Comparison of ENCODE assay signal across 7 cellular contexts in genomic region chr1:202571719-202572339, GRCh38.
DNase-seq lines count a peak whose midpoint lies in the region; ATAC-seq and TF ChIP-seq lines count a peak whose summit lies in the region.

No MANE protein-coding gene starts in this region.

- DNase-seq in D341Med (ENCODE audit: low spot score), result peak; percentile 75
- DNase-seq in HCEC 1CT, result peak; percentile 62
- peak; percentile 41 for DNase-seq in RPMI7951 (ENCODE audit: low read depth)
- DNase-seq in esophagus muscularis mucosa (ENCODE audit: extremely low spot score), result no peak
- DNase-seq in psoas muscle, result no peak
- DNase-seq in mucosa of gallbladder (ENCODE audit: low spot score), result no peak
- no peak for DNase-seq in mesenteric fat pad (ENCODE audit: low spot score)

- H3K4me3 ChIP-seq in esophagus muscularis mucosa (no peak overlapping the region), psoas muscle (no peak overlapping the region)

- TF ChIP-seq CTCF in esophagus muscularis mucosa (IDR thresholded peaks at IDR 0.05), result peak; percentile 68 to 84 (median 72)
- TF ChIP-seq CTCF in psoas muscle (IDR thresholded peaks at IDR 0.05), result peak; percentile 71

- no peak for TF ChIP-seq EP300 in esophagus muscularis mucosa (IDR thresholded peaks at IDR 0.05)

- 50% methylated on average over 3 of the region's 3 CpGs for WGBS in esophagus muscularis mucosa
- WGBS in psoas muscle, 3 donors, result 68 to 78% (median 77%) methylated on average over 3 of the region's 3 CpGs

- no peak for TF ChIP-seq POLR2A in esophagus muscularis mucosa (IDR thresholded peaks at IDR 0.05; ENCODE audit: low read depth)

- peaks cover 57 to 100% (median 100%) of the 10 kb centered on the region in 4 donors for H3K4me1 ChIP-seq in esophagus muscularis mucosa
- H3K4me1 ChIP-seq in psoas muscle, result peaks cover 34% of the 10 kb centered on the region

- peaks cover 17 to 64% (median 48%) of the 10 kb centered on the region in 4 donors for H3K36me3 ChIP-seq in esophagus muscularis mucosa
- peaks cover 4 to 76% of the 10 kb centered on the region in 2 donors for H3K36me3 ChIP-seq in psoas muscle (ENCODE audit: insufficient read depth in 1 of 2, low read depth in 1 of 2)

- H3K27ac ChIP-seq in esophagus muscularis mucosa (replicated peaks in 1 of 4), result peak overlapping the region; percentile 80 to 84 (median 82)
- H3K27ac ChIP-seq in psoas muscle, result peak overlapping the region; percentile 27

- peak in 3 of 4 donors; percentile 35 to 59 (median 47) for ATAC-seq in psoas muscle

- intact Hi-C loops in esophagus muscularis mucosa (cut with DNase I) (no loop called here), psoas muscle (cut with DNase I) (loop anchor here (1.0 to 10.0 kb wide), 2 partner anchors 47 to 53 kb away; no protein-coding TSS in a partner anchor)

- H3K9me3 ChIP-seq in esophagus muscularis mucosa (no peaks in the 10 kb centered on the region), psoas muscle (no peaks in the 10 kb centered on the region)

- no peaks in the 10 kb centered on the region for H3K27me3 ChIP-seq in esophagus muscularis mucosa
- no peaks in the 10 kb centered on the region for H3K27me3 ChIP-seq in psoas muscle (ENCODE audit: insufficient read depth in 3 of 3, low read length in 2 of 3)

Comparison
In these comparisons a context has a peak if more than half of its experiments do, and no peak if none do; other contexts are left out.
1. DNase-seq: peak in D341Med (single experiment), HCEC 1CT (single experiment) and RPMI7951 (single experiment); none in esophagus muscularis mucosa (single experiment), psoas muscle (0 of 2), mucosa of gallbladder (single experiment) and mesenteric fat pad (single experiment).